24 cellular contexts compared by ENCODE assay signal in the genomic region with DNA sequence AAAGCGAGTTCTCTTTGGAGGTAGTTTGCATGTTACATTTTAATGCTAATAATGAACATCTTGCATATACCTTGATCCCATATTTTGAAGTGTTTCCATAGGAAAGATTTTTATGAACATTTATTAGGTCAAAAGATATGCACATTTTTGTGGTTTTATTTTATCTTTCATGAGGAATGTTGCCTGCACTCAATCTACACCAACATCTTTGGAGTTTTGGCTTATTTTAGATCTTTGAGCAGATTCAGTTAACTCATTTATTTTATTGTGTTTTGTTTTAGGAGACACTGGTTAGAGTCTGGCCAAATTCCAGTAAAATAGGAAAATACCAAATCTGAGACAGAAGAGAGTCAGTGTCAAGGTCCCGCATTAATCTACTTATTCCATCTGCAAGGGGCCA.
"Had no signal": no experiment of that assay in that cellular context is flagged by ENCODE, and none has a peak within 500 bp of the region (broad histone marks: within the 10 kb centered on the region; RNA-seq: fewer than 3 reads in every experiment).

No MANE protein-coding gene starts in this region.

- DNase-seq: colonic mucosa; cortex of kidney; dermis blood vessel endothelial cell; dorsolateral prefrontal cortex; effector CD4-positive, alpha-beta T cell; effector CD8-positive, alpha-beta T cell; effector memory CD4-positive, alpha-beta T cell; effector memory CD8-positive, alpha-beta T cell; endodermal cell; erythroblast; esophagus squamous epithelium; foreskin fibroblast; foreskin keratinocyte; foreskin melanocyte; gastrocnemius medialis; glutamatergic neuron; head of caudate nucleus; heart left ventricle; heart right ventricle had no signal

- ATAC-seq: effector memory CD8-positive, alpha-beta T cell; esophagus mucosa; foreskin keratinocyte; gastrocnemius medialis; gastroesophageal sphincter; heart left ventricle; heart right ventricle had no signal

- H3K9me3 ChIP-seq: colonic mucosa, esophagus muscularis mucosa, esophagus squamous epithelium, gastrocnemius medialis, gastroesophageal sphincter had no signal

- H3K4me3 ChIP-seq: colonic mucosa, coronary artery, dorsolateral prefrontal cortex, esophagus muscularis mucosa, esophagus squamous epithelium, gastrocnemius medialis, gastroesophageal sphincter, heart left ventricle, heart right ventricle had no signal

- H3K27me3 ChIP-seq: colonic mucosa, esophagus muscularis mucosa, esophagus squamous epithelium, foreskin keratinocyte, gastrocnemius medialis had no signal

- H3K4me1 ChIP-seq: colonic mucosa, esophagus muscularis mucosa, esophagus squamous epithelium, foreskin keratinocyte, gastrocnemius medialis, gastroesophageal sphincter, heart right ventricle had no signal

- H3K27ac ChIP-seq: colonic mucosa, coronary artery, dorsolateral prefrontal cortex, epithelial cell of prostate, esophagus muscularis mucosa, esophagus squamous epithelium, foreskin keratinocyte, gastrocnemius medialis, gastroesophageal sphincter, heart left ventricle, heart right ventricle had no signal

- H3K36me3 ChIP-seq: colonic mucosa, esophagus muscularis mucosa, esophagus squamous epithelium, gastrocnemius medialis, gastroesophageal sphincter, heart left ventricle, heart right ventricle had no signal
